8 cellular contexts compared by ENCODE assay signal in genomic region chr11:86608251-86608799, GRCh38.
DNase-seq lines count a peak whose midpoint lies in the region; FAIRE-seq and TF ChIP-seq lines count a peak whose summit lies in the region.

No MANE protein-coding gene starts in this region.

- intact Hi-C loops in tibial artery (cut with DNase I; ENCODE audit: low total_unique reads) = loop anchor here (5.0 kb wide), 1 partner anchor 209 kb away; no protein-coding TSS in a partner anchor

- FAIRE-seq in endometrium (lab: Jason Lieb, UNC) = peak; percentile 65

- H3K4me1 Mint-ChIP-seq in mesothelial cell of epicardium = peaks cover 20% of the 10 kb centered on the region

- DNase-seq in AG08395 (ENCODE audit: low spot score) (peak; percentile 64), HFF-Myc (ENCODE audit: extremely low read depth, low read depth) (peak; percentile 50), LoVo (ENCODE audit: low spot score) (peak; percentile 75), T1000 (lab: John Stamatoyannopoulos, UW) (peak; percentile 44), mesothelial cell of epicardium (ENCODE audit: low spot score in 2 of 2, unreplicated experiment in 2 of 2) (peak in 1 of 2 experiments; percentile 59), tibial artery (peak; percentile 58 to 79)

- peaks cover 11% of the 10 kb centered on the region for H3K9me3 Mint-ChIP-seq in mesothelial cell of epicardium

- peak; percentile 88 for TF ChIP-seq CTCF in GM12873 (IDR thresholded peaks at IDR 0.05; ENCODE audit: insufficient read depth, low read depth, low read length, missing control alignments)
- peak; percentile 95 for TF ChIP-seq CTCF in HFF-Myc (IDR thresholded peaks at IDR 0.05; ENCODE audit: low read depth, low read length, missing control alignments)
- peak; percentile 74 for TF ChIP-seq CTCF in mesothelial cell of epicardium (IDR thresholded peaks at IDR 0.05; ENCODE audit: unreplicated experiment)
- peak; percentile 90 to 92 for TF ChIP-seq CTCF in tibial artery (IDR thresholded peaks at IDR 0.05)

- H3K27ac Mint-ChIP-seq in mesothelial cell of epicardium = peak overlapping the region; percentile 58

- H3K4me1 ChIP-seq in tibial artery = peaks cover 0 to 33% (median 22%) of the 10 kb centered on the region in 4 donors

- H3K4me3 Mint-ChIP-seq in mesothelial cell of epicardium = no peak overlapping the region

- H3K36me3 ChIP-seq in tibial artery = no peaks in the 10 kb centered on the region

- H3K27me3 ChIP-seq in tibial artery = no peaks in the 10 kb centered on the region

- H3K27me3 Mint-ChIP-seq in mesothelial cell of epicardium (ENCODE audit: low read depth) = no peaks in the 10 kb centered on the region

- peaks cover 2% of the 10 kb centered on the region for H3K36me3 Mint-ChIP-seq in mesothelial cell of epicardium

- H3K27ac ChIP-seq in tibial artery = peak overlapping the region; percentile 42 to 44

- no peaks in the 10 kb centered on the region for H3K9me3 ChIP-seq in tibial artery

- H3K4me3 ChIP-seq in HFF-Myc (replicated peaks; ENCODE audit: low read depth, low read length) (no peak overlapping the region), tibial artery (peak overlapping the region; percentile 21 to 25)
